16 cellular contexts compared by ENCODE assay signal in genomic region chr4:176302283-176303275, GRCh38. TPM values are rescaled to one million over a fixed set of nuclear protein-coding genes. Genes with fewer than 3 reads are reported as not detected.
A peak's percentile ranks its signal among the peaks of the same experiment; 100 is the strongest.
DNase-seq lines count a peak whose midpoint lies in the region; ATAC-seq, FAIRE-seq and TF ChIP-seq lines count a peak whose summit lies in the region.
"Had no signal": no experiment of that assay in that cellular context is flagged by ENCODE, and none has a peak within 500 bp of the region (broad histone marks: within the 10 kb centered on the region; RNA-seq: fewer than 3 reads in every experiment).

No MANE protein-coding gene starts in this region.

- CTCF ChIA-PET in BJ (lab: Yijun Ruan, JAX) = interaction anchor here (0.6 to 0.9 kb wide), 4 partner anchors 11 to 23 kb away, joined by 3 read pairs; no protein-coding TSS in a partner anchor

- no peak overlapping the region for H3K27ac ChIP-seq in spleen
- H3K27ac ChIP-seq: neutrophil had no signal

- H3K4me1 ChIP-seq in spleen = no peaks in the 10 kb centered on the region

- no peaks in the 10 kb centered on the region for H3K9me3 ChIP-seq in spleen
- H3K9me3 ChIP-seq: neutrophil had no signal

- FAIRE-seq in bronchial epithelial cell (lab: Jason Lieb, UNC) = no peak

- TF ChIP-seq POLR2A in spleen (IDR thresholded peaks at IDR 0.05) = no peak

- DNase-seq in BJ (ENCODE audit: low read depth) (peak; percentile 55), LoVo (ENCODE audit: low spot score) (peak; percentile 46), bronchial epithelial cell (ENCODE audit: low read depth) (peak; percentile 89), kidney tubule cell (ENCODE audit: low spot score) (peak; percentile 82), spleen (no peak), amygdala (lab: John Stamatoyannopoulos, UW) (no peak), NCI-H1417 treated with DMSO at 0.1 percent for 48 hours (lab: John Stamatoyannopoulos, UW) (no peak)
- DNase-seq: activated T-cell treated with anti-CD3 and anti-CD28 coated beads, Interleukin-2, amount 50 U/mL, for 4 hours; CD8-positive, alpha-beta memory T cell; left cardiac atrium; SHP77; stimulated activated CD4-positive, alpha-beta T cell treated with anti-CD3 and anti-CD28 coated beads, Interleukin-2, amount 100 ng/mL, for 24 hours; stimulated activated naive CD4-positive, alpha-beta T cell treated with Interleukin-2 at 50 U/mL for 16 hours had no signal

- H3K36me3 ChIP-seq in BJ (ENCODE audit: control insufficient read depth, insufficient read depth, low read length) (no peaks in the 10 kb centered on the region), bronchial epithelial cell (ENCODE audit: control insufficient read depth, insufficient read depth, low read length) (no peaks in the 10 kb centered on the region), spleen (no peaks in the 10 kb centered on the region)
- H3K36me3 ChIP-seq: neutrophil had no signal

- 67 to 82% (median 73%) methylated on average over 2 of the region's 2 CpGs for WGBS in spleen, 5 donors

- POLR2A ChIA-PET in BJ (lab: Charles Lee) = no interaction called here

- intact Hi-C loops in spleen (cut with DNase I; ENCODE audit: low total_unique reads) = no loop called here

- TF ChIP-seq CTCF in BJ (IDR thresholded peaks at IDR 0.05; ENCODE audit: insufficient read depth, low read depth, low read length) (no peak), bronchial epithelial cell (IDR thresholded peaks at IDR 0.05; ENCODE audit: insufficient read depth, low read length, severe bottlenecking) (no peak), spleen (IDR thresholded peaks at IDR 0.05 in 8 of 11, conservative IDR thresholded peaks at IDR 0.05 in 3 of 11) (no peak)

- H3K27me3 ChIP-seq in BJ (ENCODE audit: control insufficient read depth, insufficient read depth, low read length) (no peaks in the 10 kb centered on the region), bronchial epithelial cell (ENCODE audit: control insufficient read depth, insufficient read depth, low read length) (no peaks in the 10 kb centered on the region), spleen (replicated peaks in 1 of 7) (peaks cover 0 to 27% (median 0%) of the 10 kb centered on the region in 7 donors)
- H3K27me3 ChIP-seq: neutrophil had no signal

- no peak for ATAC-seq in HG02759 (IDR thresholded peaks at IDR 0.05; ENCODE audit: unreplicated experiment)
- ATAC-seq: activated T-cell treated with anti-CD3 and anti-CD28 coated beads, Interleukin-2, amount 50 U/mL, for 4 hours; esophagus mucosa had no signal

- no peak overlapping the region for H3K4me3 ChIP-seq in BJ (ENCODE audit: low read depth, low read length)
- no peak overlapping the region for H3K4me3 ChIP-seq in bronchial epithelial cell (ENCODE audit: low read depth, low read length)
- H3K4me3 ChIP-seq in spleen = no peak overlapping the region

RNA-seq across cellular contexts. Expression of gene SPCS3, which starts 17.2 kb away (rescaled TPM):
- polyA plus RNA-seq in BJ (2011; rRNA removed) (55.3 and 58.9 TPM in 2 replicates), spleen (10 to 100 TPM; 20.6 to 35.8 (median 28.7) TPM)
- polyA minus RNA-seq in BJ (2011; rRNA and poly(A)+ RNA removed) = 20.3 and 27.3 TPM in 2 replicates
- total RNA-seq in bronchial epithelial cell (140 and 143 TPM in 2 replicates), spleen (100 to 1,000 TPM; 117 to 164 (median 144) TPM)

RNA-seq across cellular contexts. Expression of gene ASB5, which starts 33.6 kb away (rescaled TPM):
- polyA plus RNA-seq in BJ (2011; rRNA removed) = 47.0 and 63.8 TPM in 2 replicates
- polyA minus RNA-seq in BJ (2011; rRNA and poly(A)+ RNA removed) = 43.1 and 69.9 TPM in 2 replicates
- total RNA-seq in bronchial epithelial cell = not detected in 2 replicates
- not detected for total RNA-seq in spleen
- under 1 TPM in 2 of 3 donors, not detected in 1; 0.06 to 0.50 TPM for polyA plus RNA-seq in spleen
- total RNA-seq: activated T-cell treated with anti-CD3 and anti-CD28 coated beads, Interleukin-2, amount 50 U/mL, for 4 hours; CD8-positive, alpha-beta memory T cell had no signal
- polyA plus RNA-seq: CD8-positive, alpha-beta memory T cell had no signal

Comparison
In these comparisons a context has a peak if more than half of its experiments do, and no peak if none do; other contexts are left out.
1. DNase-seq: peak in BJ (single experiment), LoVo (single experiment), bronchial epithelial cell (single experiment) and kidney tubule cell (single experiment); none in spleen (single experiment), amygdala (0 of 56) and NCI-H1417 treated with DMSO at 0.1 percent for 48 hours (single experiment).